ENCODE assay signal across 9 cellular contexts in the genomic region with DNA sequence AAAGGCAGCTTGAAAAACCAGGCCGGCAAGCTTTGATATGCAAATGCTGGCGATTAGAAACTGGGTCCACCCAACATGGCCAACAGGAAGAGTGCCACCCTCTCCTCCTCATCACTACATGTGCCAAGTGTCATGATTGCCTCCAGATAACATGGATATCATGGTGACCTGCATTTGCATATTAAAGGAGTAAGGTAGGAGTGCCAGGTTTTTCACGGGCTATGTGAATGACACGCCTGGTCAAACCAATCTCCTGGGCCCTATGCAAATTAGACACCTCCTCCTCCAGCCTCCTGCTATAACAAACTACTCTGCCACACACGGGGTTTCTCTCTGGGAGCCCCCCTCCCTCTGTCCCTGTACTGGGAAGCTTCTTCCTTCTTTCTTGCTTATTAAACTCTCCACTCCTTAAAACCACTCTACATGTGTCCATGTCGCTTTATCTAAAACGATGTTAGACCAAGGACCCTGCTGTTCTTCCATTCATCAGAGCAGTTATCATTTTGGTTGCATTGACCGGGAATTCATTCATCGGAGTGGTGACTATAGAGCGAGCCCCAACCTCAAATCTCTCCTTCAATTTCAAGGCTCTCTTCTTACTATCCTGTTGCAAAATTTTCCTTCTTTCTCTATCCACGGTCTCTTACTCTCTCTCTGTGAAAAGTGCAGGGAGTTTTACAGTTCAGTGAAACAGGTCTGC. TPM values are rescaled to one million over a fixed set of nuclear protein-coding genes. Genes with fewer than 3 reads are reported as not detected.
DNase-seq lines count a peak whose midpoint lies in the region; ATAC-seq and TF ChIP-seq lines count a peak whose summit lies in the region.
"Had no signal": no experiment of that assay in that cellular context is flagged by ENCODE, and none has a peak within 500 bp of the region (broad histone marks: within the 10 kb centered on the region; RNA-seq: fewer than 3 reads in every experiment).

No MANE protein-coding gene starts in this region.

- H3K4me1 Mint-ChIP-seq in endodermal cell, result peaks cover 31% of the 10 kb centered on the region

- no peak overlapping the region for H2BK15ac ChIP-seq in neuronal stem cell (ENCODE audit: low read length)

- ATAC-seq in GM19035 (IDR thresholded peaks at IDR 0.05; ENCODE audit: unreplicated experiment) (peak; percentile 9), HG03039 (IDR thresholded peaks at IDR 0.05; ENCODE audit: unreplicated experiment) (no peak)

- 8 to 10% methylated on average over 8 to 11 of the region's 11 CpGs for WGBS in endodermal cell (ENCODE audit: insufficient coverage in 1 of 2, insufficient read length in 1 of 2), 2 experiments
- WGBS in neuronal stem cell (ENCODE audit: extremely low coverage in 2 of 2, insufficient read length in 2 of 2, insufficient replicate concordance in 1 of 2), 2 donors, result no CpG with 5 or more reads among the region's 11 CpGs

- peak overlapping the region; percentile 31 for H3K27ac Mint-ChIP-seq in endodermal cell

- no peak overlapping the region for H2BK12ac ChIP-seq in neuronal stem cell (ENCODE audit: low read length)

- H3K9me3 Mint-ChIP-seq in endodermal cell, result peaks cover 11% of the 10 kb centered on the region

- H3K18ac ChIP-seq in neuronal stem cell (ENCODE audit: low read length), result no peak overlapping the region

- H3K14ac ChIP-seq in neuronal stem cell (ENCODE audit: low read length), result no peak overlapping the region

- no peak overlapping the region for H2AK5ac ChIP-seq in neuronal stem cell (ENCODE audit: low read depth, low read length)

- peak overlapping the region; percentile 66 for H3K4me2 ChIP-seq in neuronal stem cell (ENCODE audit: insufficient read depth, low read length, poor library complexity, severe bottlenecking)

- H3K79me1 ChIP-seq in neuronal stem cell (ENCODE audit: low read depth, low read length), result no peaks in the 10 kb centered on the region

- H3K4me1 ChIP-seq in endodermal cell (ENCODE audit: control insufficient read depth, insufficient read depth, low read length) (peaks cover 11% of the 10 kb centered on the region), neuronal stem cell (ENCODE audit: control insufficient read depth in 2 of 2, insufficient read depth in 1 of 2, low read depth in 1 of 2, low read length in 2 of 2) (peaks cover 0 to 8% of the 10 kb centered on the region in 2 donors), Peyer's patch (no peaks in the 10 kb centered on the region)

- H3K27me3 ChIP-seq in endodermal cell (ENCODE audit: control insufficient read depth, insufficient read depth, low read length, poor library complexity, severe bottlenecking) (no peaks in the 10 kb centered on the region), neuronal stem cell (ENCODE audit: control insufficient read depth in 3 of 3, insufficient read depth in 3 of 3, low read depth in 1 of 3, low read length in 3 of 3) (peaks cover 0 to 5% (median 0%) of the 10 kb centered on the region in 3 experiments), Peyer's patch (no peaks in the 10 kb centered on the region)
- H3K27me3 ChIP-seq: MG63 had no signal

- no peaks in the 10 kb centered on the region for H3K36me3 ChIP-seq in endodermal cell (ENCODE audit: control insufficient read depth, insufficient read depth, low read length)
- H3K36me3 ChIP-seq in neuronal stem cell (replicated peaks in 1 of 2; ENCODE audit: control insufficient read depth in 2 of 2, insufficient read depth in 2 of 2, low read length in 2 of 2), result no peaks in the 10 kb centered on the region
- H3K36me3 ChIP-seq in Peyer's patch, result no peaks in the 10 kb centered on the region
- H3K36me3 ChIP-seq: MG63 had no signal

- H3K9me3 ChIP-seq in endodermal cell (ENCODE audit: control insufficient read depth, low read length), result peaks cover 1% of the 10 kb centered on the region
- no peaks in the 10 kb centered on the region for H3K9me3 ChIP-seq in neuronal stem cell (replicated peaks in 1 of 2; ENCODE audit: control insufficient read depth in 2 of 2, insufficient read depth in 1 of 2, low read depth in 1 of 2, low read length in 2 of 2)
- H3K9me3 ChIP-seq in Peyer's patch, result no peaks in the 10 kb centered on the region
- H3K9me3 ChIP-seq: MG63 had no signal

- no peak overlapping the region for H3K4ac ChIP-seq in neuronal stem cell (ENCODE audit: low read length)

- no peak overlapping the region for H4K91ac ChIP-seq in neuronal stem cell (ENCODE audit: low read depth, low read length, poor library complexity)

- H2BK5ac ChIP-seq in neuronal stem cell (ENCODE audit: low read length), result no peak overlapping the region

- H4K8ac ChIP-seq in neuronal stem cell (ENCODE audit: low read depth, low read length), result no peak overlapping the region

- H3K9ac ChIP-seq in endodermal cell (ENCODE audit: extremely low read depth, low read length, poor library complexity, severe bottlenecking) (no peak overlapping the region), neuronal stem cell (ENCODE audit: low read depth, low read length, poor library complexity) (no peak overlapping the region)

- no peak overlapping the region for H3K27ac ChIP-seq in endodermal cell (ENCODE audit: low read depth, low read length)
- H3K27ac ChIP-seq in neuronal stem cell (replicated peaks; ENCODE audit: low read length), result no peak overlapping the region
- no peak overlapping the region for H3K27ac ChIP-seq in Peyer's patch

- H3K4me3 Mint-ChIP-seq in endodermal cell, result peak overlapping the region; percentile 53

- TF ChIP-seq CTCF in endodermal cell (conservative IDR thresholded peaks at IDR 0.05) (no peak), Peyer's patch (IDR thresholded peaks at IDR 0.05) (no peak)

- H3K36me3 Mint-ChIP-seq in endodermal cell (ENCODE audit: low read depth), result peaks cover 4% of the 10 kb centered on the region

- no peak for TF ChIP-seq POLR2A in Peyer's patch (IDR thresholded peaks at IDR 0.05)

- H2AFZ ChIP-seq in neuronal stem cell (ENCODE audit: low read length), result peak overlapping the region; percentile 79

- no peak overlapping the region for H2BK120ac ChIP-seq in neuronal stem cell (ENCODE audit: low read depth, low read length)

- peak overlapping the region; percentile 82 for H3K4me3 ChIP-seq in endodermal cell (ENCODE audit: low read length)
- H3K4me3 ChIP-seq in neuronal stem cell (ENCODE audit: low read length in 2 of 2), result peak overlapping the region in 1 of 2 donors; percentile 33
- no peak overlapping the region for H3K4me3 ChIP-seq in Peyer's patch
- H3K4me3 ChIP-seq: MG63 had no signal

- no peak overlapping the region for H3K23ac ChIP-seq in neuronal stem cell (ENCODE audit: low read depth, low read length, poor library complexity)

- DNase-seq in NCI-H526 (lab: John Stamatoyannopoulos, UW) (peak; percentile 94 to 95), endodermal cell (peak; percentile 92), neuronal stem cell (ENCODE audit: low spot score) (peak; percentile 38), HuH-7.5 (ENCODE audit: low spot score) (no peak), Peyer's patch (no peak)
- no peak for DNase-seq in stimulated activated naive CD4-positive, alpha-beta T cell (lab: John Stamatoyannopoulos, UW)

- H3K27me3 Mint-ChIP-seq in endodermal cell (ENCODE audit: insufficient read depth), result peaks cover under 1% of the 10 kb centered on the region

RNA-seq across cellular contexts. Expression of gene APOBEC1, which starts 27.5 kb away (rescaled TPM):
- not detected for total RNA-seq in endodermal cell
- not detected for polyA plus RNA-seq in endodermal cell (2013, experiment 1 of 2)
- not detected for polyA plus RNA-seq in endodermal cell (2013, experiment 2 of 2)
- polyA plus RNA-seq in neuronal stem cell (2013, experiment 1 of 2), result not detected
- not detected for polyA plus RNA-seq in neuronal stem cell (2013, experiment 2 of 2)
- total RNA-seq in Peyer's patch, result 100 to 1,000 TPM in 1 of 4 donors, 10 to 100 TPM in 2, not detected in 1; 52.6 to 103 (median 89.3) TPM

RNA-seq across cellular contexts. Expression of gene GDF3, which starts 57.4 kb away (rescaled TPM):
- total RNA-seq in endodermal cell (10 to 100 TPM in 1 of 2 donors, 1 to 10 TPM in 1; 1.3 to 60.7 TPM), Peyer's patch (not detected)
- 12.2 TPM for polyA plus RNA-seq in endodermal cell (2013, experiment 1 of 2)
- 14.2 TPM for polyA plus RNA-seq in endodermal cell (2013, experiment 2 of 2)
- not detected for polyA plus RNA-seq in neuronal stem cell (2013, experiment 1 of 2)
- polyA plus RNA-seq in neuronal stem cell (2013, experiment 2 of 2), result not detected

Comparison
In these comparisons a context has a peak if more than half of its experiments do, and no peak if none do; other contexts are left out.
1. DNase-seq: peak in NCI-H526 (2 of 2), endodermal cell (single experiment) and neuronal stem cell (single experiment); none in HuH-7.5 (single experiment), Peyer's patch (0 of 3) and stimulated activated naive CD4-positive, alpha-beta T cell (0 of 6).
2. RNA of gene APOBEC1, which starts 27.5 kb away (total RNA-seq): 52.6 to 103 TPM in Peyer's patch; not detected in endodermal cell; every median in the first group is over 4 times any median in the second.